In the genomic region with DNA sequence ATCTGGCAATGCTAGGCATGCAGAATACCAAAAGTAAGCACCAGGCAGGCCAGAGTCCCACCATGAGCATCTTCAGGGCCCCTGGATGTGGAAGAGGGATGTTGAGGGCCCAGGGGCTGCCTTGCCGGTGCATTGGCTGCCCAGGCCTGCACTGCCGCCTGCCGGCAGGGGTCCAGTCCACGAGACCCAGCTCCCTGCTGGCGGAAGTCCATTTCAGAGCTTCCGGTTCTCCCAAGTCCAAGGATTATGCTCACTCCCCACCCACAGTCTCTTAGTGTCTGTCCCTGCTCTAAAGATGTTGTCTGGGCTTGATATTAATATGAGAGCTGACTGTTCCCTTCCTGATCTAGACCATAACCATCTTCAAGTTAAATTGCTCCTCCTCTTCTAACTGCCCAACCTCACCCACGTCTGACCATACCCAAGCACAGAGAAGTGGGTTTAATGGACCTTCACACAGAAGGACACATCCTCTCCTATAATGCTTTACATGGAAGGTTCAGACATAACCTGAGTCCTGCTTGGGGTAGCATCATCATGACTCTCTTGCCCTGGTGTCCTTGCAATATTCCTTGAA, we compare ENCODE assay signal across 7 cellular contexts.
A peak's percentile ranks its signal among the peaks of the same experiment; 100 is the strongest.
DNase-seq lines count a peak whose midpoint lies in the region; ATAC-seq and TF ChIP-seq lines count a peak whose summit lies in the region.

No MANE protein-coding gene starts in this region.

- H3K4me1 ChIP-seq in stomach: peaks cover 5 to 32% (median 17%) of the 10 kb centered on the region in 4 donors

- H2AFZ ChIP-seq in SU-DHL-6 (ENCODE audit: low read depth, low read length, severe bottlenecking): no peak overlapping the region

- no peak for TF ChIP-seq POLR2A in stomach (IDR thresholded peaks at IDR 0.05)

- H3K4me2 ChIP-seq in SU-DHL-6 (ENCODE audit: low read depth, low read length, poor library complexity, severe bottlenecking): no peak overlapping the region

- 25 to 41% (median 31%) methylated on average over 7 of the region's 7 CpGs for WGBS in stomach, 5 donors

- no peaks in the 10 kb centered on the region for H4K20me1 ChIP-seq in SU-DHL-6 (ENCODE audit: low read depth, low read length)

- ATAC-seq in HG02642 (IDR thresholded peaks at IDR 0.05; ENCODE audit: poor library complexity, unreplicated experiment) (no peak), HG03095 (IDR thresholded peaks at IDR 0.05; ENCODE audit: unreplicated experiment) (no peak)

- H3K27ac ChIP-seq in SU-DHL-6 (ENCODE audit: low read depth, low read length) (peak overlapping the region; percentile 96; the same call in 1 of the 2 replicates), stomach (no peak overlapping the region)

- H3K27me3 ChIP-seq in SU-DHL-6 (ENCODE audit: low read length) (no peaks in the 10 kb centered on the region), stomach (no peaks in the 10 kb centered on the region)

- TF ChIP-seq CTCF in SU-DHL-6 (IDR thresholded peaks at IDR 0.05; ENCODE audit: insufficient read depth, low read length, poor library complexity, severe bottlenecking): no peak
- TF ChIP-seq CTCF in stomach (IDR thresholded peaks at IDR 0.05): peak in 4 of 7 experiments; percentile 42 to 61 (median 50)

- no peak for TF ChIP-seq EP300 in stomach (IDR thresholded peaks at IDR 0.05)

- H3K79me2 ChIP-seq in SU-DHL-6 (ENCODE audit: insufficient read depth, low read length): no peaks in the 10 kb centered on the region

- intact Hi-C loops in stomach (cut with DNase I; ENCODE audit: low total_unique reads): loop anchor here (5.0 kb wide), 1 partner anchor 79 kb away; no protein-coding TSS in a partner anchor

- peak; percentile 33 for DNase-seq in HT-29 (ENCODE audit: low spot score)
- DNase-seq in hypothalamus (lab: John Stamatoyannopoulos, UW): peak in 26 of 51 donors; percentile 3 to 62 (median 28)
- peak; percentile 69 for DNase-seq in stomach
- DNase-seq in foreskin melanocyte: no peak

- H3K36me3 ChIP-seq in SU-DHL-6 (ENCODE audit: low read length): no peaks in the 10 kb centered on the region
- no peaks in the 10 kb centered on the region for H3K36me3 ChIP-seq in stomach

- H3K4me3 ChIP-seq in SU-DHL-6 (ENCODE audit: insufficient read depth, low read length, poor library complexity, severe bottlenecking) (no peak overlapping the region), stomach (no peak overlapping the region)

- H3F3A ChIP-seq in SU-DHL-6 (ENCODE audit: insufficient read depth): peaks cover 17% of the 10 kb centered on the region; the same call in 1 of the 2 replicates

- no peaks in the 10 kb centered on the region for H3K9me2 ChIP-seq in SU-DHL-6 (replicated peaks; ENCODE audit: insufficient read depth, low read length)

- peak overlapping the region; percentile 60 for H3K9ac ChIP-seq in SU-DHL-6 (ENCODE audit: low read length)

- no peaks in the 10 kb centered on the region for H3K9me3 ChIP-seq in SU-DHL-6 (ENCODE audit: insufficient read depth, low read length)
- H3K9me3 ChIP-seq in stomach: no peaks in the 10 kb centered on the region
